11 cellular contexts compared by ENCODE assay signal in the genomic region with DNA sequence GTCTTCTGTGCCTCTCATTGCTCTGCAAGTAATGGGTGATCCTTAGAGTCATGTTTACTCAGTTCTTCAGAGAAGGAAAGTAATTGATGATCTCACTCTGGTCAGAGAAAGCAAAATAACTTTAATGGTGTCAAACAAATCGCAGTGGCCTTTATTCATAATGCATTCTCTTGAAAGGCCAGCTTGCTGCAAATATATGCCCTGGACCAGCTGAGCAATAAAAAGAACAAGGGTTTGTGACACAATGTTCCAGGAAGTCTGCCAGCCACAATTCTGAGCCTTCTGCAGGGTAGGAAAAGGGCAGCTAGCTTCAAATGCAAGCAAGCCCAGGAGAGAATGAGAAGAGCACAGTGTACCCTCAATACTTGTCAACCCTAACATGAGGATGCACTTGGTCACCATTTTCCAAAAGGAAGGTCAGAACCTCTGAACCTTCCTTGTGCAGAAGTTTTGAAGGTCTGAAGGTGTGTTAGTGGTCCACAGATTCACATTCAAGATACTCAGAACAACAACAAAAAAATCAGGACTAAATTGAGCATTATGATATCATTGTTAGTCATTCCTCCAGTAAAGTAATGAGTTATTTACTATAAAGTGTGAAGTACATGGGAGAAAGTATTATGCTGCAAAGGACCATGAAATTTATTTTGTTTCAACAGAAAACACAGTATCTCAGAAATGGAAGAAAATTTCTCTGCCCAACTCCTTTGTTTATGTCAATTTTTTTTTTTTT.
DNase-seq lines count a peak whose midpoint lies in the region; ATAC-seq and TF ChIP-seq lines count a peak whose summit lies in the region.
"Had no signal": no experiment of that assay in that cellular context is flagged by ENCODE, and none has a peak within 500 bp of the region (broad histone marks: within the 10 kb centered on the region; RNA-seq: fewer than 3 reads in every experiment).

No MANE protein-coding gene starts in this region.

- peak overlapping the region; percentile 81 for H3K27ac ChIP-seq in cingulate gyrus (ENCODE audit: low read depth, low read length)
- peak overlapping the region; percentile 60 for H3K27ac ChIP-seq in lower lobe of right lung
- H3K27ac ChIP-seq in transverse colon: peak overlapping the region; percentile 2 to 78 (median 56)
- H3K27ac ChIP-seq: cardiac muscle cell, right lobe of liver had no signal

- in situ Hi-C loops in transverse colon (cut with MboI; ENCODE audit: low pct_ligation_motif_present in 1 of 4, low pct_unique_long_range_greater_than_20kb in 1 of 4, low sequenced_read_pairs in 3 of 4): no loop called here

- H3K36me3 Mint-ChIP-seq in WTC11: peaks cover 4% of the 10 kb centered on the region; the same call in 1 of the 2 replicates
- H3K36me3 Mint-ChIP-seq: stimulated activated effector memory CD8-positive, alpha-beta T cell treated with anti-CD3 and anti-CD28 coated beads, Interleukin-12 subunit alpha, Interleukin-12 subunit beta, amount 100 ng/mL, for 72 hours had no signal

- POLR2A ChIA-PET in WTC11 (lab: Charles Lee): no interaction called here

- H3K27me3 Mint-ChIP-seq in WTC11 (ENCODE audit: low read depth): no peaks in the 10 kb centered on the region

- intact Hi-C loops in lower lobe of right lung (cut with DNase I): no loop called here
- intact Hi-C loops in transverse colon (cut with DNase I; ENCODE audit: low total_unique reads): no loop called here

- CTCF ChIA-PET in WTC11 (lab: Charles Lee): no interaction called here

- TF ChIP-seq EP300 in transverse colon (IDR thresholded peaks at IDR 0.05; ENCODE audit: low read depth): peak; percentile 64

- H3K9me3 Mint-ChIP-seq in WTC11: peaks cover 15% of the 10 kb centered on the region

- H3K4me3 ChIP-seq in LNCaP clone FGC (ENCODE audit: low read depth, low read length) (no peak overlapping the region), lower lobe of right lung (no peak overlapping the region), transverse colon (no peak overlapping the region)
- H3K4me3 ChIP-seq: cardiac muscle cell, right lobe of liver had no signal

- H3K4me1 ChIP-seq in lower lobe of right lung (peaks cover 11% of the 10 kb centered on the region), transverse colon (no peaks in the 10 kb centered on the region)
- H3K4me1 ChIP-seq: right lobe of liver had no signal

- ATAC-seq in lower lobe of right lung (peak; percentile 78 to 79), WTC11 (no peak), GM19467 (IDR thresholded peaks at IDR 0.05; ENCODE audit: unreplicated experiment) (no peak), HG02840 (IDR thresholded peaks at IDR 0.05; ENCODE audit: low FRiP score, unreplicated experiment) (no peak)
- ATAC-seq: right lobe of liver; stimulated activated effector memory CD8-positive, alpha-beta T cell treated with anti-CD3 and anti-CD28 coated beads, Interleukin-12 subunit alpha, Interleukin-12 subunit beta, amount 100 ng/mL, for 72 hours had no signal

- H3K9me3 ChIP-seq in lower lobe of right lung (no peaks in the 10 kb centered on the region), transverse colon (no peaks in the 10 kb centered on the region)
- H3K9me3 ChIP-seq: right lobe of liver had no signal

- H3K4me1 Mint-ChIP-seq in WTC11: no peaks in the 10 kb centered on the region
- H3K4me1 Mint-ChIP-seq: stimulated activated effector memory CD8-positive, alpha-beta T cell treated with anti-CD3 and anti-CD28 coated beads, Interleukin-12 subunit alpha, Interleukin-12 subunit beta, amount 100 ng/mL, for 72 hours had no signal

- no peaks in the 10 kb centered on the region for H3K36me3 ChIP-seq in lower lobe of right lung
- no peaks in the 10 kb centered on the region for H3K36me3 ChIP-seq in transverse colon
- H3K36me3 ChIP-seq: cardiac muscle cell, right lobe of liver had no signal

- H3K27me3 ChIP-seq in lower lobe of right lung (ENCODE audit: low read depth): no peaks in the 10 kb centered on the region
- H3K27me3 ChIP-seq in transverse colon: no peaks in the 10 kb centered on the region
- H3K27me3 ChIP-seq: cardiac muscle cell, right lobe of liver had no signal

- no peak overlapping the region for H3K27ac Mint-ChIP-seq in WTC11
- H3K27ac Mint-ChIP-seq: stimulated activated effector memory CD8-positive, alpha-beta T cell treated with anti-CD3 and anti-CD28 coated beads, Interleukin-12 subunit alpha, Interleukin-12 subunit beta, amount 100 ng/mL, for 72 hours had no signal

- TF ChIP-seq CTCF in LNCaP clone FGC (IDR thresholded peaks at IDR 0.05; ENCODE audit: control insufficient read depth, extremely low read depth, insufficient read depth) (no peak), lower lobe of right lung (IDR thresholded peaks at IDR 0.05) (no peak), transverse colon (IDR thresholded peaks at IDR 0.05) (no peak), WTC11 (IDR thresholded peaks at IDR 0.05) (no peak)

- H3K4me3 Mint-ChIP-seq in WTC11: no peak overlapping the region
- H3K4me3 Mint-ChIP-seq: stimulated activated effector memory CD8-positive, alpha-beta T cell treated with anti-CD3 and anti-CD28 coated beads, Interleukin-12 subunit alpha, Interleukin-12 subunit beta, amount 100 ng/mL, for 72 hours had no signal

- peak; percentile 4 for DNase-seq in LNCaP clone FGC (ENCODE audit: low read depth)
- no peak for DNase-seq in lower lobe of right lung
- DNase-seq in transverse colon: peak; percentile 51
- no peak for DNase-seq in WTC11 (ENCODE audit: low spot score)
- DNase-seq: NCI-H1105 treated with DMSO at 0.1 percent for 48 hours, right lobe of liver had no signal

- 28 to 56% methylated on average over 1 of the region's 1 CpG for WGBS in transverse colon (ENCODE audit: low coverage in 1 of 2), 2 donors

- TF ChIP-seq POLR2A in transverse colon (IDR thresholded peaks at IDR 0.05): no peak

TF ChIP-seq in WTC11, 78 proteins besides CTCF, POLR2A, EP300 and RAD21:
- TF ChIP-seq, protein P1, sequence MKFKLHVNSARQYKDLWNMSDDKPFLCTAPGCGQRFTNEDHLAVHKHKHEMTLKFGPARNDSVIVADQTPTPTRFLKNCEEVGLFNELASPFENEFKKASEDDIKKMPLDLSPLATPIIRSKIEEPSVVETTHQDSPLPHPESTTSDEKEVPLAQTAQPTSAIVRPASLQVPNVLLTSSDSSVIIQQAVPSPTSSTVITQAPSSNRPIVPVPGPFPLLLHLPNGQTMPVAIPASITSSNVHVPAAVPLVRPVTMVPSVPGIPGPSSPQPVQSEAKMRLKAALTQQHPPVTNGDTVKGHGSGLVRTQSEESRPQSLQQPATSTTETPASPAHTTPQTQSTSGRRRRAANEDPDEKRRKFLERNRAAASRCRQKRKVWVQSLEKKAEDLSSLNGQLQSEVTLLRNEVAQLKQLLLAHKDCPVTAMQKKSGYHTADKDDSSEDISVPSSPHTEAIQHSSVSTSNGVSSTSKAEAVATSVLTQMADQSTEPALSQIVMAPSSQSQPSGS (CRISPR knock-in tag; IDR thresholded peaks at IDR 0.05; ENCODE audit: borderline replicate concordance, low read depth): no peak
- TF ChIP-seq MYBL2 (CRISPR knock-in tag; IDR thresholded peaks at IDR 0.05) (no peak), CREB1 (CRISPR knock-in tag; IDR thresholded peaks at IDR 0.05) (no peak), OVOL2 (CRISPR knock-in tag; IDR thresholded peaks at IDR 0.05; ENCODE audit: borderline replicate concordance) (no peak)
- TF ChIP-seq, protein P2, sequence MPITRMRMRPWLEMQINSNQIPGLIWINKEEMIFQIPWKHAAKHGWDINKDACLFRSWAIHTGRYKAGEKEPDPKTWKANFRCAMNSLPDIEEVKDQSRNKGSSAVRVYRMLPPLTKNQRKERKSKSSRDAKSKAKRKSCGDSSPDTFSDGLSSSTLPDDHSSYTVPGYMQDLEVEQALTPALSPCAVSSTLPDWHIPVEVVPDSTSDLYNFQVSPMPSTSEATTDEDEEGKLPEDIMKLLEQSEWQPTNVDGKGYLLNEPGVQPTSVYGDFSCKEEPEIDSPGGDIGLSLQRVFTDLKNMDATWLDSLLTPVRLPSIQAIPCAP (CRISPR knock-in tag; IDR thresholded peaks at IDR 0.05): no peak
- TF ChIP-seq, protein P3, sequence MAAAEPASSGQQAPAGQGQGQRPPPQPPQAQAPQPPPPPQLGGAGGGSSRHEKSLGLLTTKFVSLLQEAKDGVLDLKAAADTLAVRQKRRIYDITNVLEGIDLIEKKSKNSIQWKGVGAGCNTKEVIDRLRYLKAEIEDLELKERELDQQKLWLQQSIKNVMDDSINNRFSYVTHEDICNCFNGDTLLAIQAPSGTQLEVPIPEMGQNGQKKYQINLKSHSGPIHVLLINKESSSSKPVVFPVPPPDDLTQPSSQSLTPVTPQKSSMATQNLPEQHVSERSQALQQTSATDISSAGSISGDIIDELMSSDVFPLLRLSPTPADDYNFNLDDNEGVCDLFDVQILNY (CRISPR knock-in tag; IDR thresholded peaks at IDR 0.05): no peak
- TF ChIP-seq, protein P4, sequence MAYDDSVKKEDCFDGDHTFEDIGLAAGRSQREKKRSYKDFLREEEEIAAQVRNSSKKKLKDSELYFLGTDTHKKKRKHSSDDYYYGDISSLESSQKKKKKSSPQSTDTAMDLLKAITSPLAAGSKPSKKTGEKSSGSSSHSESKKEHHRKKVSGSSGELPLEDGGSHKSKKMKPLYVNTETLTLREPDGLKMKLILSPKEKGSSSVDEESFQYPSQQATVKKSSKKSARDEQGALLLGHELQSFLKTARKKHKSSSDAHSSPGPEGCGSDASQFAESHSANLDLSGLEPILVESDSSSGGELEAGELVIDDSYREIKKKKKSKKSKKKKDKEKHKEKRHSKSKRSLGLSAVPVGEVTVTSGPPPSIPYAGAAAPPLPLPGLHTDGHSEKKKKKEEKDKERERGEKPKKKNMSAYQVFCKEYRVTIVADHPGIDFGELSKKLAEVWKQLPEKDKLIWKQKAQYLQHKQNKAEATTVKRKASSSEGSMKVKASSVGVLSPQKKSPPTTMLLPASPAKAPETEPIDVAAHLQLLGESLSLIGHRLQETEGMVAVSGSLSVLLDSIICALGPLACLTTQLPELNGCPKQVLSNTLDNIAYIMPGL (CRISPR knock-in tag; IDR thresholded peaks at IDR 0.05): no peak

Comparison
In these comparisons a context has a peak if more than half of its experiments do, and no peak if none do; other contexts are left out.
1. DNase-seq: peak in LNCaP clone FGC (single experiment) and transverse colon (single experiment); none in lower lobe of right lung (single experiment) and WTC11 (single experiment).
2. ATAC-seq: peak in lower lobe of right lung (2 of 2); none in WTC11 (single experiment), GM19467 (single experiment) and HG02840 (single experiment).
3. Peak in every context shown above with its lines, with median percentiles within 50 percentile points of each other: H3K27ac ChIP-seq.